8 cellular contexts compared by ENCODE assay signal in the genomic region with DNA sequence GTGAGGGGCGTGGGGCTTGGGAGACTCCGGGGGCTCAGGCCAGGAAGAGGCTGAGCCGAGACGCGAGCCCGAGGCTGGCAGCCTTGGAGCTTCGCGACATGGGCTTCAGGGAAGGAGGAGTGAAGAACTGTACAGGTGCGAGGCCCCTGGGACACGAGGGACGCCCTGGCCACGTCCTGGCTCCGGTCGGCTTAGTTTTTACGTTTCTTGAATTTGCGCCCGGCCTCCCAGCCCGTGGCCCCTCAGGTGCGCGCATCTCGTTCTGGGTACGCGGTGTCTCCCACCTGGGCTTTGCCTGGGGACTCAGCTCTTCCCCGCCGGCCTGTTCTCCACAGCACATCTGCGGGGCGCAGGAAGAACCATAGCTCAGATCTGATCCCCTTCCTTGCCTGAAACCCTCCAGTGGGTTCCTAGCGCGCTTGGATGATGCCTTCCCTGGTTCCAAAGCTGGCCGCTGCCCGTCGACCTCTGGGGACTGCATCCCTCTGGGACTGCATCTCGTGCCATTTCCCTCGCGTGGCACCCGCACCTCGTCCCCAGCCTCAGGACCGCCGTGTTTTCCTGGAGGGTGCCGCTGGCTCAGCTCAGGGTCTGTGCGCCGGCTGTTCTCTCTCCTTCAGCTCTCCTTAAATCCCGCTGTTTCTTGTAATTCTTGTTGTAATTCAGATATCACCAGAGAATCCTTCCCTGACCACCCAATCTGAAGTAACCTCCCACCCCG. TPM values are rescaled to one million over a fixed set of nuclear protein-coding genes. Genes with fewer than 3 reads are reported as not detected.
A peak's percentile ranks its signal among the peaks of the same experiment; 100 is the strongest.
DNase-seq lines count a peak whose midpoint lies in the region; ATAC-seq lines count a peak whose summit lies in the region.

No MANE protein-coding gene starts in this region.

- H3K4me3 Mint-ChIP-seq in activated naive CD8-positive, alpha-beta T cell treated with anti-CD3 and anti-CD28 coated beads for 36 hours: peak overlapping the region; percentile 98
- peak overlapping the region; percentile 89 to 97 (median 92) for H3K4me3 Mint-ChIP-seq in immature natural killer cell
- H3K4me3 Mint-ChIP-seq in stimulated activated effector memory CD8-positive, alpha-beta T cell treated with anti-CD3 and anti-CD28 coated beads, Interleukin-12 subunit alpha, Interleukin-12 subunit beta, amount 100 ng/mL, for 72 hours: peak overlapping the region; percentile 96

- peaks cover 8% of the 10 kb centered on the region for H3K36me3 Mint-ChIP-seq in activated naive CD8-positive, alpha-beta T cell treated with anti-CD3 and anti-CD28 coated beads for 36 hours
- H3K36me3 Mint-ChIP-seq in immature natural killer cell: peaks cover 0 to 4% (median 0%) of the 10 kb centered on the region in 3 donors
- peaks cover 7% of the 10 kb centered on the region for H3K36me3 Mint-ChIP-seq in stimulated activated effector memory CD8-positive, alpha-beta T cell treated with anti-CD3 and anti-CD28 coated beads, Interleukin-12 subunit alpha, Interleukin-12 subunit beta, amount 100 ng/mL, for 72 hours

- no peaks in the 10 kb centered on the region for H3K27me3 Mint-ChIP-seq in activated naive CD8-positive, alpha-beta T cell treated with anti-CD3 and anti-CD28 coated beads for 36 hours
- peaks cover 11 to 12% (median 12%) of the 10 kb centered on the region in 3 donors for H3K27me3 Mint-ChIP-seq in immature natural killer cell (ENCODE audit: low read depth in 3 of 3)

- peak; percentile 34 for DNase-seq in NCI-H748 (lab: John Stamatoyannopoulos, UW; ENCODE audit: unreplicated experiment)
- DNase-seq in NCI-H748 treated with DMSO at 0.1 percent for 48 hours (lab: John Stamatoyannopoulos, UW): no peak
- no peak for DNase-seq in activated naive CD8-positive, alpha-beta T cell treated with anti-CD3 and anti-CD28 coated beads for 36 hours
- DNase-seq in immature natural killer cell: no peak
- DNase-seq in stimulated activated effector memory CD8-positive, alpha-beta T cell treated with anti-CD3 and anti-CD28 coated beads, Interleukin-12 subunit alpha, Interleukin-12 subunit beta, amount 100 ng/mL, for 72 hours (ENCODE audit: low spot score in 2 of 2): no peak
- DNase-seq in kidney glomerular epithelial cell (lab: John Stamatoyannopoulos, UW): no peak

- peaks cover 23% of the 10 kb centered on the region for H3K4me1 Mint-ChIP-seq in activated naive CD8-positive, alpha-beta T cell treated with anti-CD3 and anti-CD28 coated beads for 36 hours
- peaks cover 10 to 17% of the 10 kb centered on the region in 2 donors for H3K4me1 Mint-ChIP-seq in immature natural killer cell
- peaks cover 32% of the 10 kb centered on the region for H3K4me1 Mint-ChIP-seq in stimulated activated effector memory CD8-positive, alpha-beta T cell treated with anti-CD3 and anti-CD28 coated beads, Interleukin-12 subunit alpha, Interleukin-12 subunit beta, amount 100 ng/mL, for 72 hours

- ATAC-seq in HG03159 (IDR thresholded peaks at IDR 0.05; ENCODE audit: unreplicated experiment) (peak; percentile 10), HG03039 (IDR thresholded peaks at IDR 0.05; ENCODE audit: unreplicated experiment) (no peak)
- no peak for ATAC-seq in stimulated activated effector memory CD8-positive, alpha-beta T cell treated with anti-CD3 and anti-CD28 coated beads, Interleukin-12 subunit alpha, Interleukin-12 subunit beta, amount 100 ng/mL, for 72 hours

- H3K9me3 Mint-ChIP-seq in activated naive CD8-positive, alpha-beta T cell treated with anti-CD3 and anti-CD28 coated beads for 36 hours: no peaks in the 10 kb centered on the region
- no peaks in the 10 kb centered on the region for H3K9me3 Mint-ChIP-seq in immature natural killer cell
- H3K9me3 Mint-ChIP-seq in stimulated activated effector memory CD8-positive, alpha-beta T cell treated with anti-CD3 and anti-CD28 coated beads, Interleukin-12 subunit alpha, Interleukin-12 subunit beta, amount 100 ng/mL, for 72 hours: no peaks in the 10 kb centered on the region

- H3K27ac Mint-ChIP-seq in activated naive CD8-positive, alpha-beta T cell treated with anti-CD3 and anti-CD28 coated beads for 36 hours: peak overlapping the region; percentile 7
- peak overlapping the region in 3 of 6 donors; percentile 50 to 59 (median 55) for H3K27ac Mint-ChIP-seq in immature natural killer cell
- H3K27ac Mint-ChIP-seq in stimulated activated effector memory CD8-positive, alpha-beta T cell treated with anti-CD3 and anti-CD28 coated beads, Interleukin-12 subunit alpha, Interleukin-12 subunit beta, amount 100 ng/mL, for 72 hours: peak overlapping the region; percentile 92

RNA-seq across cellular contexts. Expression of a gene that starts 0.6 kb away (rescaled TPM):
- 10 to 100 TPM; 15.0 to 16.2 TPM for total RNA-seq in activated naive CD8-positive, alpha-beta T cell treated with anti-CD3 and anti-CD28 coated beads for 36 hours
- 10 to 100 TPM in 1 of 3 donors, 1 to 10 TPM in 2; 9.7 to 12.9 (median 9.7) TPM for polyA plus RNA-seq in immature natural killer cell

RNA-seq across cellular contexts. Expression of a gene that starts 49.7 kb away (rescaled TPM):
- 1 to 10 TPM; 3.8 to 4.1 TPM for total RNA-seq in activated naive CD8-positive, alpha-beta T cell treated with anti-CD3 and anti-CD28 coated beads for 36 hours
- polyA plus RNA-seq in immature natural killer cell: 1 to 10 TPM in 2 of 3 donors, not detected in 1; 1.4 to 3.5 TPM
